9 cellular contexts compared by ENCODE assay signal in genomic region chr4:128635141-128635911, GRCh38.
DNase-seq lines count a peak whose midpoint lies in the region; ATAC-seq and TF ChIP-seq lines count a peak whose summit lies in the region.
"Had no signal": no experiment of that assay in that cellular context is flagged by ENCODE, and none has a peak within 500 bp of the region (broad histone marks: within the 10 kb centered on the region; RNA-seq: fewer than 3 reads in every experiment).

No MANE protein-coding gene starts in this region.

- no peaks in the 10 kb centered on the region for H3K79me2 ChIP-seq in H9 (ENCODE audit: insufficient read depth, low read length)

- H3K56ac ChIP-seq in H9 (ENCODE audit: insufficient read length, low read depth, low read length), result no peak overlapping the region

- intact Hi-C loops in cardiac septum (cut with DNase I) (loop anchor here (1.0 to 2.0 kb wide), 2 partner anchors 82 to 175 kb away; no protein-coding TSS in a partner anchor), prostate gland (cut with DNase I) (no loop called here)
- intact Hi-C loops in CD8-positive, alpha-beta T cell (cut with DNase I, micrococcal nuclease), result no loop called here

- DNase-seq in H9 (no peak), SHP77 (lab: John Stamatoyannopoulos, UW) (peak; percentile 80 to 89), cardiac septum (ENCODE audit: low spot score) (peak; percentile 88), prostate gland (ENCODE audit: low spot score) (peak; percentile 69)
- no peak for DNase-seq in CD8-positive, alpha-beta T cell
- DNase-seq: activated effector memory CD4-positive, alpha-beta T cell treated with anti-CD3 and anti-CD28 coated beads, Interleukin-2, amount 50 U/mL, for 16 hours had no signal

- H2BK20ac ChIP-seq in H9 (ENCODE audit: low read depth, low read length, poor library complexity, severe bottlenecking), result no peak overlapping the region

- H3K4me3 ChIP-seq in prostate gland, result no peak overlapping the region
- H3K4me3 ChIP-seq in CD8-positive, alpha-beta T cell (ENCODE audit: low read depth, low read length), result no peak overlapping the region

- no peak overlapping the region for H2AK5ac ChIP-seq in H9 (ENCODE audit: insufficient read length, low read length)

- H3K27me3 ChIP-seq in H9 (ENCODE audit: insufficient read depth, low read length) (no peaks in the 10 kb centered on the region), prostate gland (replicated peaks; ENCODE audit: insufficient read depth) (no peaks in the 10 kb centered on the region)
- no peaks in the 10 kb centered on the region for H3K27me3 ChIP-seq in CD8-positive, alpha-beta T cell (ENCODE audit: insufficient read depth, low read length)

- H4K5ac ChIP-seq in H9 (ENCODE audit: insufficient read length, low read depth, low read length), result no peak overlapping the region

- no peak overlapping the region for H3K23ac ChIP-seq in H9 (ENCODE audit: insufficient read length, low read depth, low read length)

- no peak overlapping the region for H2BK120ac ChIP-seq in H9 (ENCODE audit: low read depth, low read length, poor library complexity, severe bottlenecking)

- POLR2A ChIA-PET in CD8-positive, alpha-beta T cell (lab: Charles Lee), result no interaction called here

- no peak overlapping the region for H4K91ac ChIP-seq in H9 (ENCODE audit: insufficient read length, low read depth, low read length)

- H3K4me2 ChIP-seq in H9 (ENCODE audit: insufficient read depth, insufficient read length, low read length), result no peak overlapping the region

- TF ChIP-seq CTCF in H9 (conservative IDR thresholded peaks at IDR 0.05), result no peak
- TF ChIP-seq CTCF in prostate gland (IDR thresholded peaks at IDR 0.05), result peak in 1 of 4 experiments; percentile 13
- TF ChIP-seq CTCF in CD8-positive, alpha-beta T cell (IDR thresholded peaks at IDR 0.05), result no peak

- CTCF ChIA-PET in CD8-positive, alpha-beta T cell (lab: Charles Lee), result no interaction called here

- H3T11ph ChIP-seq in H9 (ENCODE audit: low read length), result peak overlapping the region; percentile 4

- H4K20me1 ChIP-seq in H9 (ENCODE audit: control insufficient read depth, insufficient read depth, insufficient read length), result no peaks in the 10 kb centered on the region

- no peak overlapping the region for H4K8ac ChIP-seq in H9 (replicated peaks; ENCODE audit: insufficient read length, low read depth, low read length)

- no peak overlapping the region for H2BK5ac ChIP-seq in H9 (ENCODE audit: insufficient read length, low read length)

- H3K27ac Mint-ChIP-seq in H9, result peak overlapping the region in 2 of 3 experiments; percentile 60 to 63; a peak in 3 of 7 replicates
- no peak overlapping the region for H3K27ac Mint-ChIP-seq in CD8-positive, alpha-beta T cell

- no peaks in the 10 kb centered on the region for H3K36me3 ChIP-seq in prostate gland
- no peaks in the 10 kb centered on the region for H3K36me3 ChIP-seq in CD8-positive, alpha-beta T cell (ENCODE audit: insufficient read depth, low read length)

- no CpG with 5 or more reads among the region's 19 CpGs for WGBS in H9 (ENCODE audit: extremely low coverage, insufficient read length, low lambda C conversion rate)
- 64% methylated on average over 19 of the region's 19 CpGs for WGBS in prostate gland

- H3K9me3 ChIP-seq in H9 (ENCODE audit: control insufficient read depth, low read depth, low read length) (no peaks in the 10 kb centered on the region), prostate gland (no peaks in the 10 kb centered on the region)
- no peaks in the 10 kb centered on the region for H3K9me3 ChIP-seq in CD8-positive, alpha-beta T cell (ENCODE audit: low read length)

- H3K4ac ChIP-seq in H9 (ENCODE audit: low read depth, low read length), result no peak overlapping the region

- H3K4me1 ChIP-seq in H9 (ENCODE audit: insufficient read depth, low read length), result peaks cover 21% of the 10 kb centered on the region
- H3K4me1 ChIP-seq in prostate gland (replicated peaks), result no peaks in the 10 kb centered on the region
- no peaks in the 10 kb centered on the region for H3K4me1 ChIP-seq in CD8-positive, alpha-beta T cell (ENCODE audit: insufficient read depth, low read length)

- peaks cover 44 to 52% of the 10 kb centered on the region in 2 experiments for H3K4me1 Mint-ChIP-seq in H9
- H3K4me1 Mint-ChIP-seq in CD8-positive, alpha-beta T cell (ENCODE audit: low read depth), result peaks cover 2% of the 10 kb centered on the region

- no peak for ATAC-seq in GM21423 (IDR thresholded peaks at IDR 0.05; ENCODE audit: unreplicated experiment)
- no peak for ATAC-seq in SK-N-SH treated with all-trans-retinoic acid at 6 μM for 48 hours
- ATAC-seq in GM21786 (IDR thresholded peaks at IDR 0.05; ENCODE audit: unreplicated experiment), result no peak
- no peak for ATAC-seq in CD8-positive, alpha-beta T cell

- H3K14ac ChIP-seq in H9 (ENCODE audit: insufficient read depth, low read length), result no peak overlapping the region

- H3K27me3 Mint-ChIP-seq in H9 (ENCODE audit: low read depth), result no peaks in the 10 kb centered on the region
- peaks cover 6% of the 10 kb centered on the region for H3K27me3 Mint-ChIP-seq in CD8-positive, alpha-beta T cell (ENCODE audit: low read depth)

- no peak overlapping the region for H2BK12ac ChIP-seq in H9 (ENCODE audit: insufficient read length, low read depth, low read length)

- H3K4me3 Mint-ChIP-seq in H9, result no peak overlapping the region
- no peak overlapping the region for H3K4me3 Mint-ChIP-seq in CD8-positive, alpha-beta T cell

- no peak overlapping the region for H2BK15ac ChIP-seq in H9 (ENCODE audit: low read depth, low read length)

- no peak for TF ChIP-seq POLR2A in prostate gland (IDR thresholded peaks at IDR 0.05)

- H3K36me3 Mint-ChIP-seq in H9 (ENCODE audit: insufficient read depth in 1 of 3, low read depth in 3 of 3), result no peaks in the 10 kb centered on the region; a peak in 1 of 7 replicates
- no peaks in the 10 kb centered on the region for H3K36me3 Mint-ChIP-seq in CD8-positive, alpha-beta T cell

- H3K9me3 Mint-ChIP-seq in H9, result no peaks in the 10 kb centered on the region
- no peaks in the 10 kb centered on the region for H3K9me3 Mint-ChIP-seq in CD8-positive, alpha-beta T cell

- H3K27ac ChIP-seq in H9 (ENCODE audit: insufficient read length, low read depth, low read length) (no peak overlapping the region), prostate gland (peak overlapping the region; percentile 75 to 83)
- no peak overlapping the region for H3K27ac ChIP-seq in CD8-positive, alpha-beta T cell (ENCODE audit: low read depth, low read length)

- H3K23me2 ChIP-seq in H9 (ENCODE audit: insufficient read length, low read depth, low read length, poor library complexity, severe bottlenecking), result no peaks in the 10 kb centered on the region

- H3K18ac ChIP-seq in H9 (ENCODE audit: insufficient read length, low read depth, low read length), result no peak overlapping the region

- no peak overlapping the region for H3K9ac ChIP-seq in H9 (ENCODE audit: extremely low read depth, insufficient read length, low read length)

- no peak overlapping the region for H2AFZ ChIP-seq in H9 (ENCODE audit: low read length)

- H3K79me1 ChIP-seq in H9 (ENCODE audit: insufficient read depth, low read depth, low read length, poor library complexity, severe bottlenecking), result no peaks in the 10 kb centered on the region

TF ChIP-seq in SK-N-SH treated with all-trans-retinoic acid at 6 μM for 48 hours, 23 proteins besides CTCF, POLR2A, EP300 and RAD21 (continues in another document):
- TF ChIP-seq, protein P1, sequence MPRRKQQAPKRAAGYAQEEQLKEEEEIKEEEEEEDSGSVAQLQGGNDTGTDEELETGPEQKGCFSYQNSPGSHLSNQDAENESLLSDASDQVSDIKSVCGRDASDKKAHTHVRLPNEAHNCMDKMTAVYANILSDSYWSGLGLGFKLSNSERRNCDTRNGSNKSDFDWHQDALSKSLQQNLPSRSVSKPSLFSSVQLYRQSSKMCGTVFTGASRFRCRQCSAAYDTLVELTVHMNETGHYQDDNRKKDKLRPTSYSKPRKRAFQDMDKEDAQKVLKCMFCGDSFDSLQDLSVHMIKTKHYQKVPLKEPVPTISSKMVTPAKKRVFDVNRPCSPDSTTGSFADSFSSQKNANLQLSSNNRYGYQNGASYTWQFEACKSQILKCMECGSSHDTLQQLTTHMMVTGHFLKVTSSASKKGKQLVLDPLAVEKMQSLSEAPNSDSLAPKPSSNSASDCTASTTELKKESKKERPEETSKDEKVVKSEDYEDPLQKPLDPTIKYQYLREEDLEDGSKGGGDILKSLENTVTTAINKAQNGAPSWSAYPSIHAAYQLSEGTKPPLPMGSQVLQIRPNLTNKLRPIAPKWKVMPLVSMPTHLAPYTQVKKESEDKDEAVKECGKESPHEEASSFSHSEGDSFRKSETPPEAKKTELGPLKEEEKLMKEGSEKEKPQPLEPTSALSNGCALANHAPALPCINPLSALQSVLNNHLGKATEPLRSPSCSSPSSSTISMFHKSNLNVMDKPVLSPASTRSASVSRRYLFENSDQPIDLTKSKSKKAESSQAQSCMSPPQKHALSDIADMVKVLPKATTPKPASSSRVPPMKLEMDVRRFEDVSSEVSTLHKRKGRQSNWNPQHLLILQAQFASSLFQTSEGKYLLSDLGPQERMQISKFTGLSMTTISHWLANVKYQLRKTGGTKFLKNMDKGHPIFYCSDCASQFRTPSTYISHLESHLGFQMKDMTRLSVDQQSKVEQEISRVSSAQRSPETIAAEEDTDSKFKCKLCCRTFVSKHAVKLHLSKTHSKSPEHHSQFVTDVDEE (CRISPR knock-in tag; IDR thresholded peaks at IDR 0.05), result no peak
- no peak for TF ChIP-seq TCF4 (CRISPR knock-in tag; IDR thresholded peaks at IDR 0.05; ENCODE audit: borderline replicate concordance)
- TF ChIP-seq GLIS3 (CRISPR knock-in tag; IDR thresholded peaks at IDR 0.05), result no peak
- no peak for TF ChIP-seq ESRRG (CRISPR knock-in tag; IDR thresholded peaks at IDR 0.05)
- no peak for TF ChIP-seq OSR1 (CRISPR knock-in tag; IDR thresholded peaks at IDR 0.05)
- no peak for TF ChIP-seq ZFP30 (CRISPR knock-in tag; IDR thresholded peaks at IDR 0.05)
- TF ChIP-seq SNAI2 (CRISPR knock-in tag; IDR thresholded peaks at IDR 0.05), result no peak
- TF ChIP-seq ARNTL (CRISPR knock-in tag; IDR thresholded peaks at IDR 0.05; ENCODE audit: borderline replicate concordance, low read depth), result no peak
- TF ChIP-seq, protein P2, sequence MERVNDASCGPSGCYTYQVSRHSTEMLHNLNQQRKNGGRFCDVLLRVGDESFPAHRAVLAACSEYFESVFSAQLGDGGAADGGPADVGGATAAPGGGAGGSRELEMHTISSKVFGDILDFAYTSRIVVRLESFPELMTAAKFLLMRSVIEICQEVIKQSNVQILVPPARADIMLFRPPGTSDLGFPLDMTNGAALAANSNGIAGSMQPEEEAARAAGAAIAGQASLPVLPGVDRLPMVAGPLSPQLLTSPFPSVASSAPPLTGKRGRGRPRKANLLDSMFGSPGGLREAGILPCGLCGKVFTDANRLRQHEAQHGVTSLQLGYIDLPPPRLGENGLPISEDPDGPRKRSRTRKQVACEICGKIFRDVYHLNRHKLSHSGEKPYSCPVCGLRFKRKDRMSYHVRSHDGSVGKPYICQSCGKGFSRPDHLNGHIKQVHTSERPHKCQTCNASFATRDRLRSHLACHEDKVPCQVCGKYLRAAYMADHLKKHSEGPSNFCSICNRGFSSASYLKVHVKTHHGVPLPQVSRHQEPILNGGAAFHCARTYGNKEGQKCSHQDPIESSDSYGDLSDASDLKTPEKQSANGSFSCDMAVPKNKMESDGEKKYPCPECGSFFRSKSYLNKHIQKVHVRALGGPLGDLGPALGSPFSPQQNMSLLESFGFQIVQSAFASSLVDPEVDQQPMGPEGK (CRISPR knock-in tag; IDR thresholded peaks at IDR 0.05; ENCODE audit: borderline replicate concordance), result no peak

Comparison
In these comparisons a context has a peak if more than half of its experiments do, and no peak if none do; other contexts are left out.
1. DNase-seq: peak in SHP77 (2 of 2), cardiac septum (single experiment) and prostate gland (single experiment); none in H9 (single experiment) and CD8-positive, alpha-beta T cell (0 of 7).
2. H3K27ac ChIP-seq: peak in prostate gland (2 of 2); none in H9 (single experiment) and CD8-positive, alpha-beta T cell (single experiment).